In genomic region chr10:14554843-14555205, GRCh38 we compare ENCODE assay signal across 12 cellular contexts.
A peak's percentile ranks its signal among the peaks of the same experiment; 100 is the strongest.
DNase-seq lines count a peak whose midpoint lies in the region; ATAC-seq and TF ChIP-seq lines count a peak whose summit lies in the region.
"Had no signal": no experiment of that assay in that cellular context is flagged by ENCODE, and none has a peak within 500 bp of the region (broad histone marks: within the 10 kb centered on the region; RNA-seq: fewer than 3 reads in every experiment).

No MANE protein-coding gene starts in this region.

- peaks cover 90% of the 10 kb centered on the region for H3K4me1 Mint-ChIP-seq in activated naive CD4-positive, alpha-beta T cell treated with anti-CD3 and anti-CD28 coated beads for 36 hours (ENCODE audit: low read depth)

- no peak overlapping the region for H3K4ac ChIP-seq in mesendoderm (ENCODE audit: low read depth, low read length)

- no CpG with 5 or more reads among the region's 1 CpG for WGBS in mesendoderm (ENCODE audit: extremely low coverage, insufficient coverage, low lambda C conversion rate)

- CTCF ChIA-PET in activated naive CD4-positive, alpha-beta T cell treated with anti-CD3 and anti-CD28 coated beads for 36 hours (lab: Charles Lee) = interaction anchor here (1.0 to 3.2 kb wide), 4 partner anchors 12 to 26 kb away, joined by 3 to 15 read pairs (median 5); no protein-coding TSS in a partner anchor

- peaks cover 12% of the 10 kb centered on the region for H3K4me1 ChIP-seq in mesendoderm (ENCODE audit: control insufficient read depth, low read depth, low read length)

- no peak overlapping the region for H3K18ac ChIP-seq in mesendoderm (ENCODE audit: low read length)

- no peak overlapping the region for H3K4me2 ChIP-seq in mesendoderm (ENCODE audit: low read length)
- H3K4me2 ChIP-seq: SK-N-SH had no signal

- H3K9ac ChIP-seq in mesendoderm (ENCODE audit: low read length) = no peak overlapping the region
- H3K9ac ChIP-seq: SK-N-SH had no signal

- H3K36me3 ChIP-seq in brain microvascular endothelial cell (replicated peaks) = no peaks in the 10 kb centered on the region
- H3K36me3 ChIP-seq in mesendoderm (ENCODE audit: control insufficient read depth, insufficient read depth, low read length) = no peaks in the 10 kb centered on the region

- H2BK15ac ChIP-seq in mesendoderm (replicated peaks; ENCODE audit: low read depth) = no peak overlapping the region

- peak overlapping the region; percentile 83 for H3K27ac Mint-ChIP-seq in activated naive CD4-positive, alpha-beta T cell treated with anti-CD3 and anti-CD28 coated beads for 36 hours

- no peaks in the 10 kb centered on the region for H3K27me3 Mint-ChIP-seq in activated naive CD4-positive, alpha-beta T cell treated with anti-CD3 and anti-CD28 coated beads for 36 hours (ENCODE audit: low read depth)

- H3K27me3 ChIP-seq in brain microvascular endothelial cell (replicated peaks) = no peaks in the 10 kb centered on the region
- H3K27me3 ChIP-seq in mesendoderm (ENCODE audit: insufficient read depth, low read length, poor library complexity) = no peaks in the 10 kb centered on the region

- no peak for DNase-seq in activated naive CD4-positive, alpha-beta T cell treated with anti-CD3 and anti-CD28 coated beads for 36 hours
- DNase-seq in activated naive CD4-positive, alpha-beta T cell (lab: John Stamatoyannopoulos, UW) = no peak
- DNase-seq in brain microvascular endothelial cell (peak; percentile 29), lung microvascular endothelial cell (ENCODE audit: low read depth in 2 of 2) (peak; percentile 62 to 84), mesendoderm (no peak), AG08395 (ENCODE audit: low spot score) (no peak)
- DNase-seq: activated effector memory CD4-positive, alpha-beta T cell treated with Interleukin-2 at 50 U/mL for 16 hours; foreskin fibroblast; NCI-H2107; SK-N-SH had no signal

- in situ Hi-C loops in brain microvascular endothelial cell (cut with HindIII; ENCODE audit: low pct_ligation_motif_present, low sequenced_read_pairs) = no loop called here

- H3K4me3 ChIP-seq in brain microvascular endothelial cell (ENCODE audit: low read depth, low read length) (no peak overlapping the region), mesendoderm (ENCODE audit: low read length) (no peak overlapping the region)

- intact Hi-C loops in activated naive CD4-positive, alpha-beta T cell treated with anti-CD3 and anti-CD28 coated beads for 36 hours (cut with micrococcal nuclease) = loop anchor here (5.0 kb wide), 1 partner anchor 32 kb away; no protein-coding TSS in a partner anchor

- H3K56ac ChIP-seq in mesendoderm (ENCODE audit: low read length) = no peak overlapping the region

- H3K36me3 Mint-ChIP-seq in activated naive CD4-positive, alpha-beta T cell treated with anti-CD3 and anti-CD28 coated beads for 36 hours (ENCODE audit: low read depth) = peaks cover 27% of the 10 kb centered on the region

- H4K5ac ChIP-seq in mesendoderm (ENCODE audit: low read length) = no peak overlapping the region

- H3K79me1 ChIP-seq in mesendoderm (ENCODE audit: low read length) = peaks cover 10% of the 10 kb centered on the region

- TF ChIP-seq CTCF in brain microvascular endothelial cell (IDR thresholded peaks at IDR 0.05; ENCODE audit: low read depth, low read length, missing control alignments) = no peak

- no peak overlapping the region for H4K8ac ChIP-seq in mesendoderm (ENCODE audit: low read depth, low read length)

- no peak overlapping the region for H3K23ac ChIP-seq in mesendoderm (ENCODE audit: low read length)

- no peak overlapping the region for H2BK120ac ChIP-seq in mesendoderm (ENCODE audit: low read depth, low read length)

- H3K79me2 ChIP-seq in mesendoderm (ENCODE audit: control insufficient read depth, insufficient read depth, low read length) = peaks cover 4% of the 10 kb centered on the region

- H3K27ac ChIP-seq in brain microvascular endothelial cell (no peak overlapping the region), mesendoderm (ENCODE audit: low read depth, low read length) (no peak overlapping the region)

- no peak overlapping the region for H3K4me3 Mint-ChIP-seq in activated naive CD4-positive, alpha-beta T cell treated with anti-CD3 and anti-CD28 coated beads for 36 hours

- H3K9me3 Mint-ChIP-seq in activated naive CD4-positive, alpha-beta T cell treated with anti-CD3 and anti-CD28 coated beads for 36 hours = no peaks in the 10 kb centered on the region

- H2AK5ac ChIP-seq in mesendoderm (ENCODE audit: low read length) = no peak overlapping the region

- H2BK5ac ChIP-seq in mesendoderm (ENCODE audit: low read length) = no peak overlapping the region

- ATAC-seq in GM19324 (IDR thresholded peaks at IDR 0.05; ENCODE audit: low FRiP score, unreplicated experiment) (no peak), GM19397 (IDR thresholded peaks at IDR 0.05; ENCODE audit: unreplicated experiment) (no peak)

Comparison
In these comparisons a context has a peak if more than half of its experiments do, and no peak if none do; other contexts are left out.
1. DNase-seq: peak in brain microvascular endothelial cell (single experiment) and lung microvascular endothelial cell (2 of 2); none in activated naive CD4-positive, alpha-beta T cell treated with anti-CD3 and anti-CD28 coated beads for 36 hours (single experiment), activated naive CD4-positive, alpha-beta T cell (0 of 4), mesendoderm (single experiment) and AG08395 (single experiment).